20 cellular contexts compared by ENCODE assay signal in genomic region chr18:59453468-59453961, GRCh38.
DNase-seq lines count a peak whose midpoint lies in the region; ATAC-seq and TF ChIP-seq lines count a peak whose summit lies in the region.
"Had no signal": no experiment of that assay in that cellular context is flagged by ENCODE, and none has a peak within 500 bp of the region (broad histone marks: within the 10 kb centered on the region; RNA-seq: fewer than 3 reads in every experiment).

No MANE protein-coding gene starts in this region.

- H3K4ac ChIP-seq in trophoblast cell (ENCODE audit: low read depth, low read length) = no peak overlapping the region

- H3K23ac ChIP-seq in trophoblast cell (ENCODE audit: low read length) = no peak overlapping the region

- TF ChIP-seq CTCF in HEK293 (tag by site-specific recombination; IDR thresholded peaks at IDR 0.05) (no peak), WTC11 (IDR thresholded peaks at IDR 0.05) (no peak), progenitor cell of endocrine pancreas (IDR thresholded peaks at IDR 0.05; ENCODE audit: unreplicated experiment) (no peak)

- H3K36me3 Mint-ChIP-seq in WTC11 (no peaks in the 10 kb centered on the region), progenitor cell of endocrine pancreas (ENCODE audit: insufficient read depth) (no peaks in the 10 kb centered on the region)
- H3K36me3 Mint-ChIP-seq: CD4-positive, alpha-beta memory T cell had no signal

- H3K14ac ChIP-seq in trophoblast cell (ENCODE audit: low read length) = no peak overlapping the region

- no peak overlapping the region for H4K12ac ChIP-seq in trophoblast cell (ENCODE audit: low read depth, low read length)

- H3K9me3 ChIP-seq in HEK293 (ENCODE audit: control insufficient read depth, insufficient read depth, low read depth, low read length) (no peaks in the 10 kb centered on the region), trophoblast cell (ENCODE audit: insufficient read depth, low read depth, low read length) (no peaks in the 10 kb centered on the region)
- H3K9me3 ChIP-seq: A549, BLaER1 had no signal

- H2AFZ ChIP-seq in trophoblast cell (ENCODE audit: insufficient read depth, low read length, poor library complexity) = no peak overlapping the region

- no peak overlapping the region for H2BK120ac ChIP-seq in trophoblast cell (ENCODE audit: insufficient read depth, low read length, poor library complexity)

- H3K4me3 Mint-ChIP-seq in WTC11 (no peak overlapping the region), progenitor cell of endocrine pancreas (ENCODE audit: low read depth) (no peak overlapping the region)
- H3K4me3 Mint-ChIP-seq: CD4-positive, alpha-beta memory T cell had no signal

- DNase-seq in WTC11 (ENCODE audit: low spot score) (no peak), islet precursor cell (peak; percentile 64), trophoblast cell (no peak), progenitor cell of endocrine pancreas (ENCODE audit: low spot score, unreplicated experiment) (no peak), medulla oblongata (ENCODE audit: extremely low spot score) (no peak)
- DNase-seq: CD4-positive, alpha-beta memory T cell; DMS153; KBM-7; NCI-H1105 treated with DMSO at 0.1 percent for 48 hours; NCI-H1694; NCI-H2107; NCI-H2227 treated with DMSO at 0.1 percent for 48 hours; NCI-H510A treated with DMSO at 0.1 percent for 48 hours; NCI-H774; Right ventricle myocardium superior had no signal

- POLR2A ChIA-PET in HEK293 (lab: Yijun Ruan, JAX) (no interaction called here), WTC11 (lab: Charles Lee) (no interaction called here)

- H2BK5ac ChIP-seq in trophoblast cell (ENCODE audit: low read depth, low read length, poor library complexity) = no peak overlapping the region

- H2AK5ac ChIP-seq in trophoblast cell (ENCODE audit: low read length) = no peak overlapping the region

- WGBS in trophoblast cell (ENCODE audit: extremely low coverage, insufficient coverage, insufficient read length) = no CpG with 5 or more reads among the region's 7 CpGs

- CTCF ChIA-PET in HEK293 (lab: Yijun Ruan, JAX) (interaction anchor here (0.6 to 1.9 kb wide), 8 partner anchors 9 to 1535 kb away, joined by 3 to 6 read pairs (median 4); no protein-coding TSS in a partner anchor), WTC11 (lab: Charles Lee) (interaction anchor here (1.2 kb wide), 1 partner anchor 370 kb away, joined by 6 read pairs; no protein-coding TSS in a partner anchor)

- peaks cover 11% of the 10 kb centered on the region for H3K79me1 ChIP-seq in trophoblast cell (ENCODE audit: low read length)

- no peak overlapping the region for H4K91ac ChIP-seq in trophoblast cell (ENCODE audit: low read depth, low read length)

- ATAC-seq in WTC11 (no peak), GM21526 (IDR thresholded peaks at IDR 0.05; ENCODE audit: low FRiP score, unreplicated experiment) (no peak)
- ATAC-seq: A549 had no signal

- no peak overlapping the region for H3K9ac ChIP-seq in trophoblast cell (ENCODE audit: low read length)
- H3K9ac ChIP-seq: BLaER1 had no signal

- H3K4me1 Mint-ChIP-seq in WTC11 (peaks cover 12% of the 10 kb centered on the region), progenitor cell of endocrine pancreas (ENCODE audit: low read depth) (peaks cover 8% of the 10 kb centered on the region)
- H3K4me1 Mint-ChIP-seq: CD4-positive, alpha-beta memory T cell had no signal

- H3K9me3 Mint-ChIP-seq in WTC11 (no peaks in the 10 kb centered on the region), progenitor cell of endocrine pancreas (ENCODE audit: low read depth) (no peaks in the 10 kb centered on the region)
- H3K9me3 Mint-ChIP-seq: CD4-positive, alpha-beta memory T cell had no signal

- H2BK12ac ChIP-seq in trophoblast cell (ENCODE audit: low read length) = no peak overlapping the region

- H3K27ac Mint-ChIP-seq in WTC11 (no peak overlapping the region), progenitor cell of endocrine pancreas (no peak overlapping the region)
- H3K27ac Mint-ChIP-seq: CD4-positive, alpha-beta memory T cell had no signal

- H3K4me2 ChIP-seq in trophoblast cell (ENCODE audit: low read length) = peak overlapping the region; percentile 14
- H3K4me2 ChIP-seq: A549, BLaER1 had no signal

- H3K27me3 ChIP-seq in trophoblast cell (ENCODE audit: insufficient read depth, low read length) = no peaks in the 10 kb centered on the region
- H3K27me3 ChIP-seq: BLaER1 had no signal

- peaks cover 1% of the 10 kb centered on the region for H3K79me2 ChIP-seq in trophoblast cell (ENCODE audit: control insufficient read depth, insufficient read depth, low read length, poor library complexity)

- H3K18ac ChIP-seq in trophoblast cell (ENCODE audit: low read length) = no peak overlapping the region

- no peak overlapping the region for H4K8ac ChIP-seq in trophoblast cell (ENCODE audit: low read depth, low read length)

- H3K4me3 ChIP-seq in HEK293 (ENCODE audit: low read depth, low read length) (no peak overlapping the region), trophoblast cell (ENCODE audit: low read depth, low read length) (no peak overlapping the region)
- H3K4me3 ChIP-seq: A549, BLaER1, SK-N-MC had no signal

- H3K27ac ChIP-seq in HEK293 (ENCODE audit: extremely low read depth, low read depth, low read length) (no peak overlapping the region), trophoblast cell (ENCODE audit: low read depth, low read length) (peak overlapping the region; percentile 20)
- H3K27ac ChIP-seq: A549, BLaER1, SK-N-MC had no signal

- H3K36me3 ChIP-seq in HEK293 (ENCODE audit: control insufficient read depth in 2 of 2, insufficient read depth in 1 of 2, low read length in 2 of 2) = no peaks in the 10 kb centered on the region
- H3K36me3 ChIP-seq in trophoblast cell (ENCODE audit: control insufficient read depth in 1 of 2, insufficient read depth in 2 of 2, low read length in 2 of 2) = peaks cover 0 to 2% of the 10 kb centered on the region in 2 experiments
- H3K36me3 ChIP-seq: BLaER1 had no signal

- H3K27me3 Mint-ChIP-seq in WTC11 (ENCODE audit: low read depth) (no peaks in the 10 kb centered on the region), progenitor cell of endocrine pancreas (peaks cover 78% of the 10 kb centered on the region)

- peaks cover 23% of the 10 kb centered on the region for H3K4me1 ChIP-seq in HEK293 (ENCODE audit: control insufficient read depth, insufficient read depth, low read length)
- peaks cover 20 to 24% of the 10 kb centered on the region in 2 experiments for H3K4me1 ChIP-seq in trophoblast cell (ENCODE audit: control insufficient read depth in 1 of 2, insufficient read depth in 2 of 2, low read length in 2 of 2)
- H3K4me1 ChIP-seq: A549, BLaER1 had no signal

TF ChIP-seq in HEK293, 187 proteins besides CTCF, POLR2A, EP300 and RAD21 (continues in another document):
- no peak for TF ChIP-seq ZNF580 (tag by site-specific recombination; IDR thresholded peaks at IDR 0.05)
- TF ChIP-seq OSR2 (tag by site-specific recombination; IDR thresholded peaks at IDR 0.05) = peak; percentile 95
- no peak for TF ChIP-seq ZNF433 (tag by site-specific recombination; IDR thresholded peaks at IDR 0.05; ENCODE audit: low read depth)
- TF ChIP-seq ZNF146 (tag by site-specific recombination; IDR thresholded peaks at IDR 0.05) = no peak
- TF ChIP-seq TRIM28 (IDR thresholded peaks at IDR 0.05; ENCODE audit: borderline replicate concordance, low read length) = peak; percentile 58; the same call in 1 of the 2 replicates
- TF ChIP-seq ZNF488 (tag by site-specific recombination; IDR thresholded peaks at IDR 0.05) = no peak
- TF ChIP-seq ZBTB48 (tag by site-specific recombination; IDR thresholded peaks at IDR 0.05) = peak; percentile 30; the same call in 1 of the 2 replicates
- no peak for TF ChIP-seq REPIN1 (tag by site-specific recombination; IDR thresholded peaks at IDR 0.05; ENCODE audit: low read depth)
- peak; percentile 84 for TF ChIP-seq SCRT2 (tag by site-specific recombination; IDR thresholded peaks at IDR 0.05)
- peak; percentile 81 for TF ChIP-seq FEZF1 (tag by site-specific recombination; IDR thresholded peaks at IDR 0.05)

TF ChIP-seq in WTC11, 78 proteins besides CTCF, POLR2A, EP300 and RAD21:
- no peak for TF ChIP-seq ZNF512 (CRISPR knock-in tag; IDR thresholded peaks at IDR 0.05; ENCODE audit: borderline replicate concordance)
- TF ChIP-seq GABPB1 (CRISPR knock-in tag; IDR thresholded peaks at IDR 0.05) = peak; percentile 52; the same call in 1 of the 2 replicates
TF ChIP-seq in WTC11: peak in this region for 1.

Comparison
In these comparisons a context has a peak if more than half of its experiments do, and no peak if none do; other contexts are left out.
1. Of the 8 proteins assayed by ChIP-seq in both HEK293 and WTC11: peak only in HEK293: ATF2; only in WTC11: none; in both: none; in neither: 7.